ENCODE assay signal across 14 cellular contexts in genomic region chr7:44887293-44887692, GRCh38. TPM values are rescaled to one million over a fixed set of nuclear protein-coding genes. Genes with fewer than 3 reads are reported as not detected.
DNase-seq lines count a peak whose midpoint lies in the region; ATAC-seq and TF ChIP-seq lines count a peak whose summit lies in the region.
"Had no signal": no experiment of that assay in that cellular context is flagged by ENCODE, and none has a peak within 500 bp of the region (broad histone marks: within the 10 kb centered on the region; RNA-seq: fewer than 3 reads in every experiment).

No MANE protein-coding gene starts in this region.

- peaks cover 0 to 7% (median 0%) of the 10 kb centered on the region in 3 donors for H3K27me3 Mint-ChIP-seq in CD14-positive monocyte (ENCODE audit: low read depth in 3 of 3)
- no peaks in the 10 kb centered on the region for H3K27me3 Mint-ChIP-seq in activated CD8-positive, alpha-beta T cell treated with anti-CD3 and anti-CD28 coated beads for 36 hours
- H3K27me3 Mint-ChIP-seq in naive thymus-derived CD8-positive, alpha-beta T cell: no peaks in the 10 kb centered on the region

- H3K4me3 ChIP-seq in GM23248 (no peak overlapping the region), left ventricle myocardium inferior (no peak overlapping the region)
- H3K4me3 ChIP-seq: body of pancreas, gastroesophageal sphincter had no signal

- H3K79me2 ChIP-seq in GM23248 (ENCODE audit: insufficient read depth): peaks cover 75% of the 10 kb centered on the region

- ATAC-seq in activated CD8-positive, alpha-beta T cell treated with anti-CD3 and anti-CD28 coated beads for 36 hours: no peak
- no peak for ATAC-seq in naive thymus-derived CD8-positive, alpha-beta T cell
- ATAC-seq: body of pancreas, gastroesophageal sphincter had no signal

- POLR2A ChIA-PET in activated CD8-positive, alpha-beta T cell treated with anti-CD3 and anti-CD28 coated beads for 36 hours (lab: Charles Lee): interaction anchor here (1.0 kb wide), 1 partner anchor 250 kb away, joined by 3 read pairs; no protein-coding TSS in a partner anchor
- POLR2A ChIA-PET in naive thymus-derived CD8-positive, alpha-beta T cell (lab: Charles Lee): interaction anchor here (0.7 kb wide), 1 partner anchor 34 kb away, joined by 3 read pairs; no protein-coding TSS in a partner anchor

- peaks cover 0 to 3% (median 0%) of the 10 kb centered on the region in 7 donors for H3K9me3 Mint-ChIP-seq in CD14-positive monocyte
- peaks cover 8% of the 10 kb centered on the region for H3K9me3 Mint-ChIP-seq in activated CD8-positive, alpha-beta T cell treated with anti-CD3 and anti-CD28 coated beads for 36 hours
- peaks cover 0 to 26% (median 0%) of the 10 kb centered on the region in 9 donors for H3K9me3 Mint-ChIP-seq in naive thymus-derived CD8-positive, alpha-beta T cell

- H3K27ac ChIP-seq in GM23248: peak overlapping the region; percentile 100; the same call in 1 of the 2 replicates
- H3K27ac ChIP-seq in substantia nigra (ENCODE audit: low read depth, low read length, poor library complexity, severe bottlenecking): no peak overlapping the region
- H3K27ac ChIP-seq in left ventricle myocardium inferior (replicated peaks): no peak overlapping the region

- H3K9me3 ChIP-seq in GM23248 (ENCODE audit: low read depth) (no peaks in the 10 kb centered on the region), left ventricle myocardium inferior (replicated peaks) (no peaks in the 10 kb centered on the region)
- H3K9me3 ChIP-seq: body of pancreas, gastroesophageal sphincter had no signal

- CTCF ChIA-PET in activated CD8-positive, alpha-beta T cell treated with anti-CD3 and anti-CD28 coated beads for 36 hours (lab: Charles Lee): no interaction called here

- H3K36me3 Mint-ChIP-seq in CD14-positive monocyte: peaks cover 10 to 12% of the 10 kb centered on the region in 2 donors
- peaks cover 29% of the 10 kb centered on the region for H3K36me3 Mint-ChIP-seq in activated CD8-positive, alpha-beta T cell treated with anti-CD3 and anti-CD28 coated beads for 36 hours (ENCODE audit: low read depth)
- H3K36me3 Mint-ChIP-seq in naive thymus-derived CD8-positive, alpha-beta T cell: peaks cover 4 to 12% (median 6%) of the 10 kb centered on the region in 3 donors

- no peak overlapping the region for H3K4me3 Mint-ChIP-seq in CD14-positive monocyte
- no peak overlapping the region for H3K4me3 Mint-ChIP-seq in activated CD8-positive, alpha-beta T cell treated with anti-CD3 and anti-CD28 coated beads for 36 hours
- peak overlapping the region in 3 of 10 donors; percentile 26 to 54 (median 46) for H3K4me3 Mint-ChIP-seq in naive thymus-derived CD8-positive, alpha-beta T cell

- H2AFZ ChIP-seq in GM23248: no peak overlapping the region

- H3K4me1 ChIP-seq in GM23248 (ENCODE audit: insufficient read depth) (peaks cover 26% of the 10 kb centered on the region), left ventricle myocardium inferior (peaks cover 38% of the 10 kb centered on the region)

- H3K36me3 ChIP-seq in GM23248 (ENCODE audit: low read depth) (no peaks in the 10 kb centered on the region), left ventricle myocardium inferior (no peaks in the 10 kb centered on the region)
- H3K36me3 ChIP-seq: gastroesophageal sphincter had no signal

- no peaks in the 10 kb centered on the region for H3K9me2 ChIP-seq in GM23248 (ENCODE audit: insufficient read depth)

- DNase-seq in CD14-positive monocyte (ENCODE audit: low spot score) (peak; percentile 60), GM23248 (no peak), substantia nigra (lab: John Stamatoyannopoulos, UW) (no peak), NCI-H146 treated with DMSO at 0.1 percent for 48 hours (lab: John Stamatoyannopoulos, UW; ENCODE audit: unreplicated experiment) (no peak), left ventricle myocardium inferior (no peak), mesenteric fat pad (ENCODE audit: low spot score) (no peak)
- DNase-seq in activated CD8-positive, alpha-beta T cell treated with anti-CD3 and anti-CD28 coated beads for 36 hours: peak; percentile 28
- DNase-seq in naive thymus-derived CD8-positive, alpha-beta T cell: no peak
- DNase-seq: activated T-cell treated with anti-CD3 and anti-CD28 coated beads, Interleukin-2, amount 50 U/mL, for 1 hour; body of pancreas; GDM1; NCI-H146; SHP77 had no signal

- peaks cover 48% of the 10 kb centered on the region for H3K4me1 Mint-ChIP-seq in CD14-positive monocyte
- H3K4me1 Mint-ChIP-seq in activated CD8-positive, alpha-beta T cell treated with anti-CD3 and anti-CD28 coated beads for 36 hours (ENCODE audit: low read depth): peaks cover 51% of the 10 kb centered on the region
- H3K4me1 Mint-ChIP-seq in naive thymus-derived CD8-positive, alpha-beta T cell: peaks cover 17 to 60% (median 35%) of the 10 kb centered on the region in 4 donors

- H4K20me1 ChIP-seq in GM23248 (ENCODE audit: insufficient read depth): no peaks in the 10 kb centered on the region

- H3K9ac ChIP-seq in GM23248: no peak overlapping the region

- no peaks in the 10 kb centered on the region for H3K27me3 ChIP-seq in GM23248 (replicated peaks; ENCODE audit: insufficient read depth)
- H3K27me3 ChIP-seq in left ventricle myocardium inferior (ENCODE audit: low read depth): no peaks in the 10 kb centered on the region
- H3K27me3 ChIP-seq: body of pancreas, gastroesophageal sphincter had no signal

- no peak for TF ChIP-seq CTCF in CD14-positive monocyte (IDR thresholded peaks at IDR 0.05)
- TF ChIP-seq CTCF in activated CD8-positive, alpha-beta T cell treated with anti-CD3 and anti-CD28 coated beads for 36 hours (IDR thresholded peaks at IDR 0.05): no peak
- no peak for TF ChIP-seq CTCF in left ventricle myocardium inferior (IDR thresholded peaks at IDR 0.05; ENCODE audit: borderline replicate concordance)

- WGBS in GM23248 (ENCODE audit: low coverage in 1 of 2, low lambda C conversion rate in 2 of 2, missing lambda C conversion rate in 2 of 2), 2 experiments: 70 to 75% methylated on average over 6 of the region's 6 CpGs

- peaks cover 36% of the 10 kb centered on the region for H3F3A ChIP-seq in GM23248 (ENCODE audit: insufficient read depth)

- peak overlapping the region; percentile 94 to 100 (median 100) for H3K27ac Mint-ChIP-seq in CD14-positive monocyte
- H3K27ac Mint-ChIP-seq in activated CD8-positive, alpha-beta T cell treated with anti-CD3 and anti-CD28 coated beads for 36 hours: peak overlapping the region; percentile 98
- peak overlapping the region; percentile 12 to 100 (median 62) for H3K27ac Mint-ChIP-seq in naive thymus-derived CD8-positive, alpha-beta T cell

- in situ Hi-C loops in GM23248 (cut with MboI): no loop called here

- intact Hi-C loops in CD14-positive monocyte (cut with micrococcal nuclease): loop anchor here (5.0 to 10.0 kb wide), 4 partner anchors 40 to 302 kb away; partner anchors contain the start of genes H2AZ2 (in 1 of the 2), TBRG4 (in 1 of the 2) and TMED4 (in 1 of the 2)
- intact Hi-C loops in activated CD8-positive, alpha-beta T cell treated with anti-CD3 and anti-CD28 coated beads for 36 hours (cut with micrococcal nuclease): loop anchor here (5.0 kb wide), 1 partner anchor 35 kb away; no protein-coding TSS in a partner anchor
- intact Hi-C loops in left ventricle myocardium inferior (cut with micrococcal nuclease): no loop called here

- no peak overlapping the region for H3K4me2 ChIP-seq in GM23248 (ENCODE audit: unreplicated experiment)

RNA-seq across cellular contexts. Expression of gene PURB, which starts 2.0 kb away (rescaled TPM):
- polyA plus RNA-seq in CD14-positive monocyte (1 to 10 TPM; 3.0 TPM), GM23248 (2016; fragmentation: Nextera tagmentation; extraction: Ambion mirVana) (1.4 and 1.6 TPM in 2 replicates)
- 17.0 and 17.3 TPM in 2 replicates for total RNA-seq in GM23248 (2014; rRNA removed; shearing (Covaris generic))
- total RNA-seq in activated CD8-positive, alpha-beta T cell treated with anti-CD3 and anti-CD28 coated beads for 36 hours: 10 to 100 TPM; 20.5 to 21.0 TPM
- 10 to 100 TPM; 28.1 TPM for total RNA-seq in naive thymus-derived CD8-positive, alpha-beta T cell
- polyA plus RNA-seq in naive thymus-derived CD8-positive, alpha-beta T cell: 1 to 10 TPM; 2.0 to 3.2 (median 2.6) TPM
- total RNA-seq in left ventricle myocardium inferior (13.1 TPM), mesenteric fat pad (25.4 TPM)

RNA-seq across cellular contexts. Expression of gene H2AZ2, which starts 39.4 kb away (rescaled TPM):
- polyA plus RNA-seq in CD14-positive monocyte: 100 to 1,000 TPM; 181 to 186 TPM
- total RNA-seq in GM23248 (2014; rRNA removed; shearing (Covaris generic)): 138 and 179 TPM in 2 replicates
- polyA plus RNA-seq in GM23248 (2016; fragmentation: Nextera tagmentation; extraction: Ambion mirVana): 165 and 166 TPM in 2 replicates
- 100 to 1,000 TPM; 242 to 271 TPM for total RNA-seq in activated CD8-positive, alpha-beta T cell treated with anti-CD3 and anti-CD28 coated beads for 36 hours
- total RNA-seq in naive thymus-derived CD8-positive, alpha-beta T cell: 100 to 1,000 TPM; 156 to 164 TPM
- polyA plus RNA-seq in naive thymus-derived CD8-positive, alpha-beta T cell: 100 to 1,000 TPM; 236 to 254 (median 247) TPM
- total RNA-seq in left ventricle myocardium inferior: 265 TPM
- 92.3 TPM for total RNA-seq in mesenteric fat pad

Comparison
In these comparisons a context has a peak if more than half of its experiments do, and no peak if none do; other contexts are left out.
1. DNase-seq: peak in CD14-positive monocyte (single experiment) and activated CD8-positive, alpha-beta T cell treated with anti-CD3 and anti-CD28 coated beads for 36 hours (single experiment); none in GM23248 (single experiment), naive thymus-derived CD8-positive, alpha-beta T cell (0 of 10), substantia nigra (0 of 49), NCI-H146 treated with DMSO at 0.1 percent for 48 hours (single experiment), left ventricle myocardium inferior (single experiment) and mesenteric fat pad (single experiment).
2. Peak in every context shown above with its lines, with median percentiles within 50 percentile points of each other: H3K27ac Mint-ChIP-seq.